30 cellular contexts compared by ENCODE assay signal in the genomic region with DNA sequence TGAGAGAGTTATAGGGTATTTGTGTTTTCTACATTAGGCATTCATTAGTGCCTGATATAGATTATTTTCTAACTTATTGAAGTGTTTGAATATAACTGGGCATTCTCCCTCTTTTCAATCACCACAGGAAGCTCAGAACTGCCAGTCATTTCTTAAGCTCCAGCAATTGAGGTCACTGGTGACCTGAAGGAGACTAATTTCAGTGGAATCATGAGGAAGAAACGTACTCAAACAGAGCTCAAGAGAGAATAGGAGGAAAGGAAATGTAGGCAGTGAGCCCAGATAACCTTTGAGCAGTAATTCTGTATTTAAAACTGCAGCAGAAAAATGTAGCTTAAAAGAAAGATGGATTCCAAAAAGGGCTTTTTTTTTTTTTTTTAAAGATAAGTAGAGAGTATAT.
"Had no signal": no experiment of that assay in that cellular context is flagged by ENCODE, and none has a peak within 500 bp of the region (broad histone marks: within the 10 kb centered on the region; RNA-seq: fewer than 3 reads in every experiment).

No MANE protein-coding gene starts in this region.

- H3K27ac Mint-ChIP-seq: activated B cell treated with CpG ODN at 0.5 μM for 24 hours; activated CD4-positive, alpha-beta memory T cell treated with anti-CD3 and anti-CD28 coated beads for 36 hours; activated CD4-positive, alpha-beta T cell treated with anti-CD3 and anti-CD28 coated beads, Interleukin-2, amount 10 ng/mL, durations not matched to agents 24 days and 14 days; activated CD8-positive, alpha-beta T cell treated with anti-CD3 and anti-CD28 coated beads for 36 hours; activated naive CD4-positive, alpha-beta T cell treated with anti-CD3 and anti-CD28 coated beads for 36 hours; activated naive CD4-positive, alpha-beta T cell treated with anti-CD3 and anti-CD28 coated beads, Interleukin-2, amount 50 U/mL, for 72 hours; activated naive CD8-positive, alpha-beta T cell treated with anti-CD3 and anti-CD28 coated beads for 36 hours; activated T-cell treated with anti-CD3 and anti-CD28 coated beads, Interleukin-2, amount 50 U/mL, for 24 hours; activated T-helper 2 cell treated with anti-CD3 and anti-CD28 coated beads, Interferon-gamma antibody, Interleukin-2, Interleukin-4, amounts not matched to agents 10 μg/mL and 5 μg/mL and 100 μg/mL, durations not matched to agents 14 hours and 24 hours and 36 hours; T-cell; T-helper 17 cell had no signal

- H3K4me3 Mint-ChIP-seq: activated B cell treated with CpG ODN at 0.5 μM for 24 hours; activated CD4-positive, alpha-beta memory T cell treated with anti-CD3 and anti-CD28 coated beads for 36 hours; activated CD4-positive, alpha-beta T cell treated with anti-CD3 and anti-CD28 coated beads, Interleukin-2, amount 10 ng/mL, durations not matched to agents 24 days and 14 days; activated CD8-positive, alpha-beta T cell treated with anti-CD3 and anti-CD28 coated beads for 36 hours; activated naive CD4-positive, alpha-beta T cell treated with anti-CD3 and anti-CD28 coated beads for 36 hours; activated naive CD8-positive, alpha-beta T cell treated with anti-CD3 and anti-CD28 coated beads for 36 hours; activated T-cell treated with anti-CD3 and anti-CD28 coated beads, Interleukin-2, amount 50 U/mL, for 24 hours; T-cell; T-helper 17 cell had no signal

- H3K36me3 ChIP-seq: adrenal gland, brain microvascular endothelial cell, breast epithelium had no signal

- H3K27me3 Mint-ChIP-seq: activated B cell treated with CpG ODN at 0.5 μM for 24 hours; activated CD4-positive, alpha-beta memory T cell treated with anti-CD3 and anti-CD28 coated beads for 36 hours; activated CD4-positive, alpha-beta T cell treated with anti-CD3 and anti-CD28 coated beads, Interleukin-2, amount 10 ng/mL, durations not matched to agents 24 days and 14 days; activated CD8-positive, alpha-beta T cell treated with anti-CD3 and anti-CD28 coated beads for 36 hours; activated naive CD8-positive, alpha-beta T cell treated with anti-CD3 and anti-CD28 coated beads for 36 hours; activated T-cell treated with anti-CD3 and anti-CD28 coated beads, Interleukin-2, amount 50 U/mL, for 24 hours; T-cell; T-helper 17 cell had no signal

- H3K4me1 Mint-ChIP-seq: activated B cell treated with CpG ODN at 0.5 μM for 24 hours; activated CD4-positive, alpha-beta T cell treated with anti-CD3 and anti-CD28 coated beads, Interleukin-2, amount 10 ng/mL, durations not matched to agents 24 days and 14 days; activated naive CD8-positive, alpha-beta T cell treated with anti-CD3 and anti-CD28 coated beads for 36 hours; T-cell; T-helper 17 cell had no signal

- H3K27me3 ChIP-seq: adrenal gland, body of pancreas, brain microvascular endothelial cell, breast epithelium had no signal

- H3K36me3 Mint-ChIP-seq: activated CD4-positive, alpha-beta memory T cell treated with anti-CD3 and anti-CD28 coated beads for 36 hours; activated naive CD4-positive, alpha-beta T cell treated with anti-CD3 and anti-CD28 coated beads, Interleukin-2, amount 50 U/mL, for 72 hours; activated naive CD8-positive, alpha-beta T cell treated with anti-CD3 and anti-CD28 coated beads for 36 hours; T-cell had no signal

- H3K4me3 ChIP-seq: adrenal gland, body of pancreas, breast epithelium had no signal

- H3K27ac ChIP-seq: adrenal gland, body of pancreas, brain microvascular endothelial cell, breast epithelium, VCaP had no signal

- H3K4me1 ChIP-seq: adrenal gland, body of pancreas had no signal

- FAIRE-seq: astrocyte had no signal

- ATAC-seq: activated CD8-positive, alpha-beta T cell treated with anti-CD3 and anti-CD28 coated beads for 36 hours; activated naive CD4-positive, alpha-beta T cell treated with anti-CD3 and anti-CD28 coated beads, Interleukin-2, amount 50 U/mL, for 72 hours; body of pancreas; T-cell; T-helper 17 cell had no signal

- H3K9me3 Mint-ChIP-seq: activated CD4-positive, alpha-beta memory T cell treated with anti-CD3 and anti-CD28 coated beads for 36 hours; activated CD4-positive, alpha-beta T cell treated with anti-CD3 and anti-CD28 coated beads, Interleukin-2, amount 10 ng/mL, durations not matched to agents 24 days and 14 days; activated CD8-positive, alpha-beta T cell treated with anti-CD3 and anti-CD28 coated beads for 36 hours; activated naive CD4-positive, alpha-beta T cell treated with anti-CD3 and anti-CD28 coated beads for 36 hours; activated naive CD8-positive, alpha-beta T cell treated with anti-CD3 and anti-CD28 coated beads for 36 hours; activated T-cell treated with anti-CD3 and anti-CD28 coated beads, Interleukin-2, amount 50 U/mL, for 24 hours; activated T-helper 2 cell treated with anti-CD3 and anti-CD28 coated beads, Interferon-gamma antibody, Interleukin-2, Interleukin-4, amounts not matched to agents 10 μg/mL and 5 μg/mL and 100 μg/mL, durations not matched to agents 14 hours and 24 hours and 36 hours had no signal

- DNase-seq: activated B cell treated with CpG ODN at 0.5 μM for 24 hours; activated CD4-positive, alpha-beta memory T cell treated with anti-CD3 and anti-CD28 coated beads for 36 hours; activated CD4-positive, alpha-beta T cell treated with anti-CD3 and anti-CD28 coated beads for 4 hours; activated CD4-positive, alpha-beta T cell treated with anti-CD3 and anti-CD28 coated beads, Interleukin-2, amount 10 ng/mL, durations not matched to agents 24 days and 14 days; activated CD4-positive, alpha-beta T cell treated with anti-CD3 and anti-CD28 coated beads, Interleukin-2, amount 50 U/mL, for 1 hour; activated CD4-positive, alpha-beta T cell treated with anti-CD3 and anti-CD28 coated beads, Interleukin-2, amount 50 U/mL, for 4 hours; activated CD4-positive, CD25-positive, alpha-beta regulatory T cell treated with anti-CD3 and anti-CD28 coated beads, Interleukin-2, amount 50 U/mL, for 72 hours; activated CD8-positive, alpha-beta memory T cell treated with anti-CD3 and anti-CD28 coated beads, Interleukin-2, amount 50 U/mL, for 48 hours; activated CD8-positive, alpha-beta T cell treated with anti-CD3 and anti-CD28 coated beads for 36 hours; activated effector memory CD4-positive, alpha-beta T cell treated with Interleukin-2 at 50 U/mL for 16 hours; activated gamma-delta T cell; activated naive CD4-positive, alpha-beta T cell treated with anti-CD3 and anti-CD28 coated beads for 36 hours; activated naive CD4-positive, alpha-beta T cell treated with anti-CD3 and anti-CD28 coated beads, Interleukin-2, amount 50 U/mL, for 16 hours; activated naive CD8-positive, alpha-beta T cell treated with anti-CD3 and anti-CD28 coated beads for 36 hours; activated T-cell treated with anti-CD3 and anti-CD28 coated beads, Interleukin-2, amount 50 U/mL, for 24 hours; activated T-cell treated with anti-CD3 and anti-CD28 coated beads, Interleukin-2, amount 50 U/mL, for 48 hours; adrenal gland; amniotic stem cell; aorta; body of pancreas; brain microvascular endothelial cell; central memory CD4-positive, alpha-beta T cell; T-cell; T-helper 17 cell; T1000 had no signal
